ENCODE assay signal across 20 cellular contexts in the genomic region with DNA sequence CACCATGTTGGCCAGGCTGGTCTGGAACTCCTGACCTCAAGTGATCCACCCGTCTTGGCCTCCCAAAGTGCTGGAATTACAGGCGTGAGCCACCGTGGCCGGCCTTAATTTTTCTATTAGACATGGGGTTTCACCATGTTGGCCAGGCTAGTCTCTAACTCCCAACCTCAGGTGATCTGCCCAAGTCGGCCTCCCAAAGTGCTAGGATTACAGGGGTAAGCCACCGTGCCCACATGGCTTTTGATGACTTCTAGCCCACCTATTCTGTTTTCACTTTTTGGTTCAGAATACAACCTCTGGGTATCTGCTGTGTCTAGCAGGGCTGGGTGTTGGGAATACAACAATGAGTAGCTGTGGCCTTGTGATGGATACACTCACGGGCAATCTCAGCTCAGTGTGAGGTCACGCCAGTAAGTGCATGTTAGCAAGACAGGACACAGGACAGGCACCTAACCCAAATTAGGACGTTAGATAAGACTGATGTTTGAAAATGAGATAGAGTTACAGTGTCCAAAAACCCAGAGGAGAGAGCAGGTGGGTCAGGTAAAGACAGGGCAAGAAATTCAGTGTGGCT. TPM values are rescaled to one million over a fixed set of nuclear protein-coding genes. Genes with fewer than 3 reads are reported as not detected.
A peak's percentile ranks its signal among the peaks of the same experiment; 100 is the strongest.
DNase-seq lines count a peak whose midpoint lies in the region; ATAC-seq and TF ChIP-seq lines count a peak whose summit lies in the region.
"Had no signal": no experiment of that assay in that cellular context is flagged by ENCODE, and none has a peak within 500 bp of the region (broad histone marks: within the 10 kb centered on the region; RNA-seq: fewer than 3 reads in every experiment).

No MANE protein-coding gene starts in this region.

- CTCF ChIA-PET in activated CD4-positive, alpha-beta memory T cell treated with anti-CD3 and anti-CD28 coated beads, Interleukin-2, amount 10 ng/mL, durations not matched to agents 7 days and 5 days (lab: Charles Lee): interaction anchor here (0.9 to 2.0 kb wide), 2 partner anchors 49 to 102 kb away, joined by 3 to 7 read pairs; no protein-coding TSS in a partner anchor

- H3K4me1 Mint-ChIP-seq in HFFc6 (ENCODE audit: low read depth) (peaks cover 14% of the 10 kb centered on the region), T-helper 17 cell (peaks cover 3% of the 10 kb centered on the region)
- H3K4me1 Mint-ChIP-seq in activated CD4-positive, alpha-beta memory T cell treated with anti-CD3 and anti-CD28 coated beads, Interleukin-2, amount 10 ng/mL, durations not matched to agents 7 days and 5 days: peaks cover 2% of the 10 kb centered on the region
- H3K4me1 Mint-ChIP-seq: activated naive CD8-positive, alpha-beta T cell treated with anti-CD3 and anti-CD28 coated beads, Interleukin-2, amount 50 U/mL, for 24 hours; mesothelial cell of epicardium had no signal

- peak overlapping the region; percentile 69 to 75 (median 72) for H3K27ac ChIP-seq in gastrocnemius medialis
- H3K27ac ChIP-seq: ovary, sigmoid colon, transverse colon had no signal

- H3K36me3 ChIP-seq in gastrocnemius medialis: no peaks in the 10 kb centered on the region
- H3K36me3 ChIP-seq: ovary, transverse colon had no signal

- DNase-seq in HFFc6 (no peak), T-helper 17 cell (no peak), left ventricle myocardium superior (no peak), gastrocnemius medialis (no peak), UCSD-AML1 (lab: John Stamatoyannopoulos, UW; ENCODE audit: unreplicated experiment) (no peak), HUDEP-2 (lab: John Stamatoyannopoulos, UW; ENCODE audit: unreplicated experiment in 76 of 76) (no peak)
- no peak for DNase-seq in activated CD4-positive, alpha-beta memory T cell treated with anti-CD3 and anti-CD28 coated beads, Interleukin-2, amount 10 ng/mL, durations not matched to agents 7 days and 5 days
- DNase-seq: activated CD8-positive, alpha-beta T cell treated with anti-CD3 and anti-CD28 coated beads for 36 hours; activated effector memory CD4-positive, alpha-beta T cell treated with Interleukin-2 at 50 U/mL for 16 hours; activated naive CD8-positive, alpha-beta T cell treated with anti-CD3 and anti-CD28 coated beads, Interleukin-2, amount 50 U/mL, for 24 hours; activated T-cell treated with anti-CD3 and anti-CD28 coated beads for 4 hours; CD8-positive, alpha-beta memory T cell; DMS153; natural killer cell; NCI-H1930; NCI-H2227 treated with DMSO at 0.1 percent for 48 hours; ovary; sigmoid colon had no signal

- H3K27me3 Mint-ChIP-seq in HFFc6 (ENCODE audit: insufficient read depth): peaks cover 4% of the 10 kb centered on the region
- H3K27me3 Mint-ChIP-seq in T-helper 17 cell: no peaks in the 10 kb centered on the region
- H3K27me3 Mint-ChIP-seq in activated CD4-positive, alpha-beta memory T cell treated with anti-CD3 and anti-CD28 coated beads, Interleukin-2, amount 10 ng/mL, durations not matched to agents 7 days and 5 days: no peaks in the 10 kb centered on the region
- H3K27me3 Mint-ChIP-seq: activated CD8-positive, alpha-beta T cell treated with anti-CD3 and anti-CD28 coated beads for 36 hours; activated naive CD8-positive, alpha-beta T cell treated with anti-CD3 and anti-CD28 coated beads, Interleukin-2, amount 50 U/mL, for 24 hours; CD8-positive, alpha-beta memory T cell had no signal

- in situ Hi-C loops in gastrocnemius medialis (cut with MboI; ENCODE audit: low sequenced_read_pairs in 4 of 4): no loop called here

- intact Hi-C loops in left ventricle myocardium superior (cut with micrococcal nuclease): no loop called here
- intact Hi-C loops in gastrocnemius medialis (cut with DNase I; ENCODE audit: low total_unique reads): no loop called here

- no peaks in the 10 kb centered on the region for H3K9me3 Mint-ChIP-seq in HFFc6
- H3K9me3 Mint-ChIP-seq in activated CD4-positive, alpha-beta memory T cell treated with anti-CD3 and anti-CD28 coated beads, Interleukin-2, amount 10 ng/mL, durations not matched to agents 7 days and 5 days: no peaks in the 10 kb centered on the region
- H3K9me3 Mint-ChIP-seq: activated CD8-positive, alpha-beta T cell treated with anti-CD3 and anti-CD28 coated beads for 36 hours; activated naive CD8-positive, alpha-beta T cell treated with anti-CD3 and anti-CD28 coated beads, Interleukin-2, amount 50 U/mL, for 24 hours; CD8-positive, alpha-beta memory T cell; mesothelial cell of epicardium; natural killer cell had no signal

- no peaks in the 10 kb centered on the region for H3K27me3 ChIP-seq in gastrocnemius medialis
- H3K27me3 ChIP-seq: ovary, sigmoid colon, transverse colon had no signal

- POLR2A ChIA-PET in activated CD4-positive, alpha-beta memory T cell treated with anti-CD3 and anti-CD28 coated beads, Interleukin-2, amount 10 ng/mL, durations not matched to agents 7 days and 5 days (lab: Charles Lee): interaction anchor here (3.1 kb wide), 1 partner anchor 14 kb away, joined by 13 read pairs; the partner anchor contains the start of gene YWHAE

- 0 out of 2 replicates have a peak overlapping the region, but pooled peaks have one; percentile 1 for H3K4me3 Mint-ChIP-seq in HFFc6
- no peak overlapping the region for H3K4me3 Mint-ChIP-seq in T-helper 17 cell
- H3K4me3 Mint-ChIP-seq in activated CD4-positive, alpha-beta memory T cell treated with anti-CD3 and anti-CD28 coated beads, Interleukin-2, amount 10 ng/mL, durations not matched to agents 7 days and 5 days: no peak overlapping the region
- H3K4me3 Mint-ChIP-seq: activated CD8-positive, alpha-beta T cell treated with anti-CD3 and anti-CD28 coated beads for 36 hours; activated naive CD8-positive, alpha-beta T cell treated with anti-CD3 and anti-CD28 coated beads, Interleukin-2, amount 50 U/mL, for 24 hours; CD8-positive, alpha-beta memory T cell; mesothelial cell of epicardium; natural killer cell had no signal

- H3K27ac Mint-ChIP-seq in HFFc6: no peak overlapping the region
- peak overlapping the region; percentile 34 for H3K27ac Mint-ChIP-seq in T-helper 17 cell
- no peak overlapping the region for H3K27ac Mint-ChIP-seq in activated CD4-positive, alpha-beta memory T cell treated with anti-CD3 and anti-CD28 coated beads, Interleukin-2, amount 10 ng/mL, durations not matched to agents 7 days and 5 days
- H3K27ac Mint-ChIP-seq: activated CD8-positive, alpha-beta T cell treated with anti-CD3 and anti-CD28 coated beads for 36 hours; activated naive CD8-positive, alpha-beta T cell treated with anti-CD3 and anti-CD28 coated beads, Interleukin-2, amount 50 U/mL, for 24 hours; mesothelial cell of epicardium had no signal

- peaks cover 24 to 25% of the 10 kb centered on the region in 2 donors for H3K4me1 ChIP-seq in gastrocnemius medialis
- H3K4me1 ChIP-seq: transverse colon had no signal

- TF ChIP-seq POLR2A in gastrocnemius medialis (IDR thresholded peaks at IDR 0.05): no peak

- ATAC-seq in T-helper 17 cell (no peak), left ventricle myocardium superior (peak; percentile 62), gastrocnemius medialis (peak; percentile 34 to 36)
- ATAC-seq: activated CD8-positive, alpha-beta T cell treated with anti-CD3 and anti-CD28 coated beads for 36 hours; activated naive CD8-positive, alpha-beta T cell treated with anti-CD3 and anti-CD28 coated beads, Interleukin-2, amount 50 U/mL, for 24 hours; natural killer cell had no signal

- no peak overlapping the region for H3K4me3 ChIP-seq in gastrocnemius medialis
- H3K4me3 ChIP-seq: ovary, sigmoid colon, transverse colon had no signal

- H3K9me3 ChIP-seq in T-helper 17 cell (ENCODE audit: control insufficient read depth, low read length, poor library complexity, severe bottlenecking): no peaks in the 10 kb centered on the region
- no peaks in the 10 kb centered on the region for H3K9me3 ChIP-seq in gastrocnemius medialis
- H3K9me3 ChIP-seq: ovary, sigmoid colon, transverse colon had no signal

- peaks cover 13% of the 10 kb centered on the region for H3K36me3 Mint-ChIP-seq in HFFc6 (ENCODE audit: low read depth)
- peaks cover 3% of the 10 kb centered on the region for H3K36me3 Mint-ChIP-seq in T-helper 17 cell (ENCODE audit: low read depth)
- peaks cover 7% of the 10 kb centered on the region for H3K36me3 Mint-ChIP-seq in activated CD4-positive, alpha-beta memory T cell treated with anti-CD3 and anti-CD28 coated beads, Interleukin-2, amount 10 ng/mL, durations not matched to agents 7 days and 5 days (ENCODE audit: low read depth)
- H3K36me3 Mint-ChIP-seq: natural killer cell had no signal

- TF ChIP-seq CTCF in HFFc6 (IDR thresholded peaks at IDR 0.05) (no peak), gastrocnemius medialis (IDR thresholded peaks at IDR 0.05 in 4 of 5, conservative IDR thresholded peaks at IDR 0.05 in 1 of 5) (no peak)

RNA-seq across cellular contexts. Expression of gene YWHAE, which starts 14.1 kb away (rescaled TPM):
- total RNA-seq in HFFc6 (2021; fragmentation: NEBNext Ultra II Directional; extraction: Animal tissue kit (Norgen Biotek cat#: 25700)): 100 to 1,000 TPM; 713 to 967 (median 844) TPM
- total RNA-seq in T-helper 17 cell (100 to 1,000 TPM; 142 to 146 TPM), left ventricle myocardium superior (620 TPM), gastrocnemius medialis (1,000 to 10,000 TPM in 3 of 4 donors, 100 to 1,000 TPM in 1; 915 to 1,814 (median 1,174) TPM)
- total RNA-seq in activated CD4-positive, alpha-beta memory T cell treated with anti-CD3 and anti-CD28 coated beads, Interleukin-2, amount 10 ng/mL, durations not matched to agents 7 days and 5 days: 100 to 1,000 TPM; 352 to 374 TPM

RNA-seq across cellular contexts. Expression of gene CRK, which starts 41.9 kb away (rescaled TPM):
- total RNA-seq in HFFc6 (2021; fragmentation: NEBNext Ultra II Directional; extraction: Animal tissue kit (Norgen Biotek cat#: 25700)): 10 to 100 TPM; 71.1 to 83.1 (median 77.5) TPM
- total RNA-seq in T-helper 17 cell (10 to 100 TPM; 14.8 to 17.4 TPM), left ventricle myocardium superior (37.9 TPM), gastrocnemius medialis (10 to 100 TPM; 48.6 to 64.6 (median 56.7) TPM)
- 10 to 100 TPM; 19.9 to 21.9 TPM for total RNA-seq in activated CD4-positive, alpha-beta memory T cell treated with anti-CD3 and anti-CD28 coated beads, Interleukin-2, amount 10 ng/mL, durations not matched to agents 7 days and 5 days
